ENCODE assay signal across 11 cellular contexts in genomic region chr10:77715081-77715480, GRCh38.
DNase-seq lines count a peak whose midpoint lies in the region; ATAC-seq and TF ChIP-seq lines count a peak whose summit lies in the region.
"Had no signal": no experiment of that assay in that cellular context is flagged by ENCODE, and none has a peak within 500 bp of the region (broad histone marks: within the 10 kb centered on the region; RNA-seq: fewer than 3 reads in every experiment).

No MANE protein-coding gene starts in this region.

- no peaks in the 10 kb centered on the region for H3K9me3 ChIP-seq in neural progenitor cell (ENCODE audit: low read depth)
- H3K9me3 ChIP-seq in colonic mucosa = no peaks in the 10 kb centered on the region

- H3K4me1 ChIP-seq in neural progenitor cell (peaks cover 22% of the 10 kb centered on the region), colonic mucosa (no peaks in the 10 kb centered on the region)

- H3K4me3 Mint-ChIP-seq in activated CD4-positive, alpha-beta T cell treated with anti-CD3 and anti-CD28 coated beads for 36 hours = no peak overlapping the region
- H3K4me3 Mint-ChIP-seq in WTC11 = no peak overlapping the region
- H3K4me3 Mint-ChIP-seq in neural progenitor cell = no peak overlapping the region
- H3K4me3 Mint-ChIP-seq: activated naive CD4-positive, alpha-beta T cell treated with anti-CD3 and anti-CD28 coated beads, Interleukin-2, amount 50 U/mL, for 24 hours; CD4-positive, CD25-positive, alpha-beta regulatory T cell had no signal

- H3K4me3 ChIP-seq in neural progenitor cell (no peak overlapping the region), colonic mucosa (no peak overlapping the region)

- H3K4me2 ChIP-seq in neural progenitor cell = no peak overlapping the region

- no peak overlapping the region for H3K9ac ChIP-seq in neural progenitor cell
- no peak overlapping the region for H3K9ac ChIP-seq in colonic mucosa (ENCODE audit: low read depth in 2 of 2, low read length in 2 of 2)

- TF ChIP-seq CTCF in WTC11 (IDR thresholded peaks at IDR 0.05) (peak; percentile 21; the same call in 1 of the 2 replicates), neural progenitor cell (IDR thresholded peaks at IDR 0.05) (peak; percentile 22), colonic mucosa (IDR thresholded peaks at IDR 0.05) (no peak)

- H3K36me3 ChIP-seq in neural progenitor cell (no peaks in the 10 kb centered on the region), colonic mucosa (no peaks in the 10 kb centered on the region)

- intact Hi-C loops in activated CD4-positive, alpha-beta T cell treated with anti-CD3 and anti-CD28 coated beads for 36 hours (cut with DNase I, micrococcal nuclease) = loop anchor here in 1 of 2 experiments (1.0 to 10.0 kb wide), 2 partner anchors 122 to 1480 kb away; no protein-coding TSS in a partner anchor
- intact Hi-C loops in colonic mucosa (cut with DNase I) = loop anchor here (5.0 kb wide), 1 partner anchor 42 kb away; no protein-coding TSS in a partner anchor

- no peaks in the 10 kb centered on the region for H3K36me3 Mint-ChIP-seq in activated CD4-positive, alpha-beta T cell treated with anti-CD3 and anti-CD28 coated beads for 36 hours (ENCODE audit: low read depth)
- no peaks in the 10 kb centered on the region for H3K36me3 Mint-ChIP-seq in WTC11
- no peaks in the 10 kb centered on the region for H3K36me3 Mint-ChIP-seq in neural progenitor cell
- H3K36me3 Mint-ChIP-seq: activated naive CD4-positive, alpha-beta T cell treated with anti-CD3 and anti-CD28 coated beads, Interleukin-2, amount 50 U/mL, for 24 hours; CD4-positive, CD25-positive, alpha-beta regulatory T cell had no signal

- H3K9me3 Mint-ChIP-seq in activated CD4-positive, alpha-beta T cell treated with anti-CD3 and anti-CD28 coated beads for 36 hours (ENCODE audit: low read depth) = no peaks in the 10 kb centered on the region
- no peaks in the 10 kb centered on the region; the same call in 1 of the 2 replicates for H3K9me3 Mint-ChIP-seq in WTC11
- H3K9me3 Mint-ChIP-seq in neural progenitor cell = no peaks in the 10 kb centered on the region
- H3K9me3 Mint-ChIP-seq: activated naive CD4-positive, alpha-beta T cell treated with anti-CD3 and anti-CD28 coated beads, Interleukin-2, amount 50 U/mL, for 24 hours; CD4-positive, CD25-positive, alpha-beta regulatory T cell had no signal

- peak; percentile 48 for DNase-seq in activated CD4-positive, alpha-beta T cell treated with anti-CD3 and anti-CD28 coated beads for 36 hours
- DNase-seq in activated CD4-positive, alpha-beta T cell treated with anti-CD3 and anti-CD28 coated beads for 4 hours = no peak
- DNase-seq in HT1080 (ENCODE audit: low read depth) = peak; percentile 33
- DNase-seq in WTC11 (ENCODE audit: low spot score) = no peak
- DNase-seq in neural progenitor cell (ENCODE audit: low spot score) = no peak
- no peak for DNase-seq in D341Med (ENCODE audit: low spot score)
- DNase-seq in substantia nigra (lab: John Stamatoyannopoulos, UW) = no peak
- no peak for DNase-seq in colonic mucosa
- DNase-seq: NCI-H2081 had no signal

- peaks cover 15% of the 10 kb centered on the region for H3K4me1 Mint-ChIP-seq in activated CD4-positive, alpha-beta T cell treated with anti-CD3 and anti-CD28 coated beads for 36 hours
- peaks cover 39% of the 10 kb centered on the region for H3K4me1 Mint-ChIP-seq in WTC11
- H3K4me1 Mint-ChIP-seq in neural progenitor cell = peaks cover 49% of the 10 kb centered on the region

- no peak overlapping the region for H3K27ac Mint-ChIP-seq in activated CD4-positive, alpha-beta T cell treated with anti-CD3 and anti-CD28 coated beads for 36 hours
- H3K27ac Mint-ChIP-seq in WTC11 (no peak overlapping the region), neural progenitor cell (no peak overlapping the region)
- H3K27ac Mint-ChIP-seq: activated naive CD4-positive, alpha-beta T cell treated with anti-CD3 and anti-CD28 coated beads, Interleukin-2, amount 50 U/mL, for 24 hours had no signal

- peaks cover 19% of the 10 kb centered on the region for H3K27me3 Mint-ChIP-seq in activated CD4-positive, alpha-beta T cell treated with anti-CD3 and anti-CD28 coated beads for 36 hours
- peaks cover 25% of the 10 kb centered on the region for H3K27me3 Mint-ChIP-seq in WTC11 (ENCODE audit: low read depth)
- peaks cover 19% of the 10 kb centered on the region for H3K27me3 Mint-ChIP-seq in neural progenitor cell (ENCODE audit: insufficient read depth, low read depth)

- H3K27ac ChIP-seq in neural progenitor cell = no peak overlapping the region
- H3K27ac ChIP-seq in substantia nigra (ENCODE audit: low read depth, low read length, poor library complexity, severe bottlenecking) = no peak overlapping the region
- no peak overlapping the region for H3K27ac ChIP-seq in colonic mucosa

- H4K20me1 ChIP-seq in neural progenitor cell (ENCODE audit: low read depth) = no peaks in the 10 kb centered on the region

- CTCF ChIA-PET in activated CD4-positive, alpha-beta T cell treated with anti-CD3 and anti-CD28 coated beads for 36 hours (lab: Charles Lee) = interaction anchor here (1.5 kb wide), 1 partner anchor 550 kb away, joined by 4 read pairs; no protein-coding TSS in a partner anchor
- CTCF ChIA-PET in WTC11 (lab: Charles Lee) = interaction anchor here (1.4 to 7.0 kb wide), 3 partner anchors 42 to 259 kb away, joined by 3 to 43 read pairs (median 9); no protein-coding TSS in a partner anchor

- ATAC-seq in activated CD4-positive, alpha-beta T cell treated with anti-CD3 and anti-CD28 coated beads for 36 hours = no peak
- ATAC-seq in WTC11 = no peak

- H3F3A ChIP-seq in neural progenitor cell (ENCODE audit: low read depth) = peaks cover 26% of the 10 kb centered on the region

- no peaks in the 10 kb centered on the region for H3K79me2 ChIP-seq in neural progenitor cell (ENCODE audit: low read depth)

- H3K27me3 ChIP-seq in neural progenitor cell = peaks cover 16% of the 10 kb centered on the region
- H3K27me3 ChIP-seq in colonic mucosa = peaks cover 6% of the 10 kb centered on the region

- POLR2A ChIA-PET in activated CD4-positive, alpha-beta T cell treated with anti-CD3 and anti-CD28 coated beads for 36 hours (lab: Charles Lee) = no interaction called here
- POLR2A ChIA-PET in WTC11 (lab: Charles Lee) = no interaction called here

- H2AFZ ChIP-seq in neural progenitor cell (replicated peaks) = no peak overlapping the region

TF ChIP-seq in WTC11, 78 proteins besides CTCF, POLR2A, EP300 and RAD21 (continues in another document):
- TF ChIP-seq ARID4B (CRISPR knock-in tag; IDR thresholded peaks at IDR 0.05; ENCODE audit: borderline replicate concordance) (no peak), SMAD4 (CRISPR knock-in tag; IDR thresholded peaks at IDR 0.05) (no peak), TEAD4 (CRISPR knock-in tag; IDR thresholded peaks at IDR 0.05) (no peak), FOXP1 (CRISPR knock-in tag; IDR thresholded peaks at IDR 0.05; ENCODE audit: borderline replicate concordance) (no peak), ATF2 (CRISPR knock-in tag; IDR thresholded peaks at IDR 0.05; ENCODE audit: borderline replicate concordance, low read depth) (no peak), NFE2L1 (CRISPR knock-in tag; IDR thresholded peaks at IDR 0.05) (no peak), ZNF416 (CRISPR knock-in tag; IDR thresholded peaks at IDR 0.05) (no peak)

Comparison
In these comparisons a context has a peak if more than half of its experiments do, and no peak if none do; other contexts are left out.
1. DNase-seq: peak in activated CD4-positive, alpha-beta T cell treated with anti-CD3 and anti-CD28 coated beads for 36 hours (single experiment) and HT1080 (single experiment); none in activated CD4-positive, alpha-beta T cell treated with anti-CD3 and anti-CD28 coated beads for 4 hours (0 of 2), WTC11 (single experiment), neural progenitor cell (single experiment), D341Med (single experiment), substantia nigra (0 of 49) and colonic mucosa (single experiment).